ENCODE assay signal across 10 cellular contexts in genomic region chr3:193842029-193842782, GRCh38.
DNase-seq lines count a peak whose midpoint lies in the region; ATAC-seq and TF ChIP-seq lines count a peak whose summit lies in the region.
"Had no signal": no experiment of that assay in that cellular context is flagged by ENCODE, and none has a peak within 500 bp of the region (broad histone marks: within the 10 kb centered on the region; RNA-seq: fewer than 3 reads in every experiment).

No MANE protein-coding gene starts in this region.

- no TSS peak for BruUV-seq in Calu3 (replicated peaks; lab: Mats Ljungman, UMichigan)

- CTCF ChIA-PET in Calu3 (lab: Charles Lee), result interaction anchor here (0.7 to 1.8 kb wide), 6 partner anchors 9 to 297 kb away, joined by 3 to 9 read pairs (median 6); no protein-coding TSS in a partner anchor

- H3K4me3 ChIP-seq in Karpas-422 (ENCODE audit: low read length) (peak overlapping the region; percentile 37; the same call in 1 of the 2 replicates), hepatocyte (no peak overlapping the region)

- H3K4me2 ChIP-seq in Karpas-422 (ENCODE audit: low read depth, low read length, poor library complexity, severe bottlenecking) (peak overlapping the region; percentile 48), hepatocyte (peak overlapping the region; percentile 59)

- H3K79me2 ChIP-seq in Karpas-422 (ENCODE audit: low read length), result no peaks in the 10 kb centered on the region
- peaks cover 3% of the 10 kb centered on the region for H3K79me2 ChIP-seq in hepatocyte

- no peaks in the 10 kb centered on the region for H3K27me3 ChIP-seq in Karpas-422 (ENCODE audit: low read length)
- H3K27me3 ChIP-seq in hepatocyte, result no peaks in the 10 kb centered on the region

- intact Hi-C loops in Calu3 (cut with micrococcal nuclease; ENCODE audit: unreplicated experiment), result loop anchor here (2.0 to 5.0 kb wide), 4 partner anchors 13 to 480 kb away; no protein-coding TSS in a partner anchor

- H3K36me3 ChIP-seq in Karpas-422 (ENCODE audit: insufficient read depth, low read length), result no peaks in the 10 kb centered on the region
- no peaks in the 10 kb centered on the region for H3K36me3 ChIP-seq in hepatocyte (replicated peaks; ENCODE audit: insufficient read depth, low read depth)

- H3K4me3 Mint-ChIP-seq in Calu3 (ENCODE audit: low read depth, unreplicated experiment), result peak overlapping the region; percentile 59
- no peak overlapping the region for H3K4me3 Mint-ChIP-seq in activated T-helper 17 cell treated with anti-CD3 and anti-CD28 coated beads, Interleukin-2, amount 50 U/mL, for 72 hours
- H3K4me3 Mint-ChIP-seq: CD4-positive, CD25-positive, alpha-beta regulatory T cell had no signal

- H3K9me3 ChIP-seq in Karpas-422 (ENCODE audit: low read length) (no peaks in the 10 kb centered on the region), hepatocyte (ENCODE audit: low read depth) (no peaks in the 10 kb centered on the region)

- H3K4me1 ChIP-seq in Karpas-422 (ENCODE audit: low read length) (peaks cover 16% of the 10 kb centered on the region), hepatocyte (ENCODE audit: insufficient read depth) (peaks cover 49% of the 10 kb centered on the region)

- H3K9me2 ChIP-seq in Karpas-422 (replicated peaks; ENCODE audit: insufficient read depth, low read length), result no peaks in the 10 kb centered on the region
- H3K9me2 ChIP-seq in hepatocyte (replicated peaks; ENCODE audit: insufficient read depth), result no peaks in the 10 kb centered on the region

- no peaks in the 10 kb centered on the region for H4K20me1 ChIP-seq in Karpas-422 (ENCODE audit: insufficient read depth, low read depth, low read length)
- H4K20me1 ChIP-seq in hepatocyte (ENCODE audit: insufficient read depth, poor library complexity, severe bottlenecking), result no peaks in the 10 kb centered on the region

- TF ChIP-seq CTCF in Calu3 (IDR thresholded peaks at IDR 0.05; ENCODE audit: unreplicated experiment) (no peak), hepatocyte (IDR thresholded peaks at IDR 0.05; ENCODE audit: poor library complexity) (no peak)

- ATAC-seq in GM21515 (IDR thresholded peaks at IDR 0.05; ENCODE audit: unreplicated experiment), result peak; percentile 80
- no peak for ATAC-seq in activated T-helper 17 cell treated with anti-CD3 and anti-CD28 coated beads, Interleukin-2, amount 50 U/mL, for 72 hours (replicated peaks)
- ATAC-seq: Panc1 had no signal

- H3K9ac ChIP-seq in Karpas-422 (ENCODE audit: low read length), result peak overlapping the region; percentile 38

- H3K27ac Mint-ChIP-seq in Calu3 (ENCODE audit: unreplicated experiment), result peak overlapping the region; percentile 96
- H3K27ac Mint-ChIP-seq in activated T-helper 17 cell treated with anti-CD3 and anti-CD28 coated beads, Interleukin-2, amount 50 U/mL, for 72 hours, result no peak overlapping the region
- H3K27ac Mint-ChIP-seq: CD4-positive, CD25-positive, alpha-beta regulatory T cell had no signal

- H2AFZ ChIP-seq in Karpas-422 (ENCODE audit: low read length) (peak overlapping the region; percentile 16; the same call in 1 of the 2 replicates), hepatocyte (no peak overlapping the region)

- peaks cover 34% of the 10 kb centered on the region for H3K36me3 Mint-ChIP-seq in Calu3 (ENCODE audit: insufficient read depth, unreplicated experiment)
- H3K36me3 Mint-ChIP-seq in activated T-helper 17 cell treated with anti-CD3 and anti-CD28 coated beads, Interleukin-2, amount 50 U/mL, for 72 hours (ENCODE audit: low read depth), result no peaks in the 10 kb centered on the region
- H3K36me3 Mint-ChIP-seq: CD4-positive, CD25-positive, alpha-beta regulatory T cell had no signal

- 69% methylated on average over 16 of the region's 16 CpGs for WGBS in hepatocyte (ENCODE audit: low lambda C conversion rate, missing lambda C conversion rate)

- peaks cover 94% of the 10 kb centered on the region for H3K4me1 Mint-ChIP-seq in Calu3 (ENCODE audit: low read depth, unreplicated experiment)
- H3K4me1 Mint-ChIP-seq in activated T-helper 17 cell treated with anti-CD3 and anti-CD28 coated beads, Interleukin-2, amount 50 U/mL, for 72 hours, result no peaks in the 10 kb centered on the region

- no peaks in the 10 kb centered on the region for H3K27me3 Mint-ChIP-seq in Calu3 (ENCODE audit: unreplicated experiment)
- peaks cover 23% of the 10 kb centered on the region for H3K27me3 Mint-ChIP-seq in activated T-helper 17 cell treated with anti-CD3 and anti-CD28 coated beads, Interleukin-2, amount 50 U/mL, for 72 hours

- H3K27ac ChIP-seq in Karpas-422 (ENCODE audit: low read length) (no peak overlapping the region), hepatocyte (peak overlapping the region; percentile 97)

- H3K9me3 Mint-ChIP-seq in Calu3 (ENCODE audit: low read depth, unreplicated experiment), result peaks cover 2% of the 10 kb centered on the region
- H3K9me3 Mint-ChIP-seq in activated T-helper 17 cell treated with anti-CD3 and anti-CD28 coated beads, Interleukin-2, amount 50 U/mL, for 72 hours, result no peaks in the 10 kb centered on the region

- no peak for DNase-seq in Calu3
- peak; percentile 92 for DNase-seq in Karpas-422
- DNase-seq in hepatocyte (ENCODE audit: low spot score), result no peak
- DNase-seq in NCI-H446 (lab: John Stamatoyannopoulos, UW), result no peak
- no peak for DNase-seq in NCI-H2081 (lab: John Stamatoyannopoulos, UW)
- no peak for DNase-seq in activated CD4-positive, CD25-positive, alpha-beta regulatory T cell treated with anti-CD3 and anti-CD28 coated beads, Interleukin-2, amount 50 U/mL, for 72 hours
- DNase-seq: CD4-positive, CD25-positive, alpha-beta regulatory T cell had no signal
